ENCODE assay signal across 8 cellular contexts in genomic region chr17:75855310-75856061, GRCh38. TPM values are rescaled to one million over a fixed set of nuclear protein-coding genes. Genes with fewer than 3 reads are reported as not detected.
DNase-seq lines count a peak whose midpoint lies in the region; ATAC-seq and TF ChIP-seq lines count a peak whose summit lies in the region.

WBP2 (minus strand) TSS chr17:75855335; CDS start chr17:75855297, 38 bp downstream.

- peaks cover 31% of the 10 kb centered on the region for H3K4me1 Mint-ChIP-seq in activated naive CD4-positive, alpha-beta T cell treated with anti-CD3 and anti-CD28 coated beads, Interleukin-2, amount 50 U/mL, for 24 hours

- H3K36me3 Mint-ChIP-seq in activated naive CD4-positive, alpha-beta T cell treated with anti-CD3 and anti-CD28 coated beads, Interleukin-2, amount 50 U/mL, for 24 hours = no peaks in the 10 kb centered on the region

- TF ChIP-seq POLR2A in GM10847 (IDR thresholded peaks at IDR 0.05; ENCODE audit: extremely low read depth, insufficient read length) = peak; percentile 96

- H3K27ac Mint-ChIP-seq in activated naive CD4-positive, alpha-beta T cell treated with anti-CD3 and anti-CD28 coated beads, Interleukin-2, amount 50 U/mL, for 24 hours = peak within 1 kb of the TSS; percentile 90

- H3K27ac ChIP-seq in temporal lobe (ENCODE audit: low read depth, low read length) = peak within 1 kb of the TSS; percentile 98

- DNase-seq in NCI-H1092 (lab: John Stamatoyannopoulos, UW) (peak; percentile 99), glomerular endothelial cell (ENCODE audit: extremely low read depth, low read depth, low spot score) (peak; percentile 99), occipital lobe (lab: John Stamatoyannopoulos, UW) (peak; percentile 99)

- peak; percentile 86 for ATAC-seq in HG02610 (IDR thresholded peaks at IDR 0.05; ENCODE audit: unreplicated experiment)
- peak; percentile 91 for ATAC-seq in SK-N-SH treated with all-trans-retinoic acid at 6 μM for 48 hours

- H3K4me3 Mint-ChIP-seq in activated naive CD4-positive, alpha-beta T cell treated with anti-CD3 and anti-CD28 coated beads, Interleukin-2, amount 50 U/mL, for 24 hours = no peak within 1 kb of the TSS

- H3K27me3 Mint-ChIP-seq in activated naive CD4-positive, alpha-beta T cell treated with anti-CD3 and anti-CD28 coated beads, Interleukin-2, amount 50 U/mL, for 24 hours = no peaks in the 10 kb centered on the region

- H3K9me3 Mint-ChIP-seq in activated naive CD4-positive, alpha-beta T cell treated with anti-CD3 and anti-CD28 coated beads, Interleukin-2, amount 50 U/mL, for 24 hours = no peaks in the 10 kb centered on the region

TF ChIP-seq in SK-N-SH treated with all-trans-retinoic acid at 6 μM for 48 hours, 23 proteins besides CTCF, POLR2A, EP300 and RAD21:
- peak; percentile 57; the same call in 1 of the 2 replicates for TF ChIP-seq ZFP3 (CRISPR knock-in tag; IDR thresholded peaks at IDR 0.05)
- no peak for TF ChIP-seq ESRRG (CRISPR knock-in tag; IDR thresholded peaks at IDR 0.05)

RNA-seq across cellular contexts. Expression of gene WBP2, which starts in this region (rescaled TPM):
- total RNA-seq in glomerular endothelial cell (66.6 and 74.7 TPM in 2 replicates), occipital lobe (25.9 TPM), temporal lobe (38.1 TPM)

Comparison
In these comparisons a context has a peak if more than half of its experiments do, and no peak if none do; other contexts are left out.
1. Peak in every context shown above with its lines: DNase-seq, ATAC-seq and H3K27ac ChIP-seq.